9 cellular contexts compared by ENCODE assay signal in the genomic region with DNA sequence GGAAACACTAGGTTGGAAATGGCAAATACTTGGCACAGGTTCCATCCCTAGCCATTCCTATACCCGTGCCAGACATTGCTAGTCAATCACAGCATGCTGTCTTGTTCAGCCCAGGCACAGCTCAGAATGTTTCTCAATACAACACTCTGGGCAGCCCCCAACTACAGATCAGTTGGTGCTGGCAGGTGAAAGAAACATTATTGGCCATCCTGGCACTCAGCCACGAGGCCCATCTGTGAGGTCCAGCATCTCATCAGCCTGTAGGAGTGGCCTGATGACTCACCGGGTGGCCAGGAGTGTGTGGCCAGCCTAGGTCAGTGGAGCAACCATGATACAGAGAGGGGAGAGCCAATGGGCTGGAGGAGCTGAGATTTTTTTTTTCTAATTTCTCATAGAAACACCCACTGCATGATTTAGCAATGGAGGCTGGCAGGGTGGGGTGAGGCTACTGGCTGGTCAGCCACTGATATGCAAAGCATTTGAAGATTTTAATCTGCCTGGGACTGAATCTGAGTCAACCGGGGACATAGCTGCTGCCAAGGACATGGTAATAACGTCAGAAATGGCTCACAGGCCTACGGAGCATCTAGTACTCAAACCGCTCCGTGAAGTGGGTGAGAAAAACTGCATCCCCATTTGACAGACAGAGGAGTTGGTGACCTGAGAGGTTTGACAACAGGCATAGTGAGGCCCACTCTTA. TPM values are rescaled to one million over a fixed set of nuclear protein-coding genes. Genes with fewer than 3 reads are reported as not detected.
DNase-seq lines count a peak whose midpoint lies in the region; ATAC-seq, FAIRE-seq and TF ChIP-seq lines count a peak whose summit lies in the region.
"Had no signal": no experiment of that assay in that cellular context is flagged by ENCODE, and none has a peak within 500 bp of the region (broad histone marks: within the 10 kb centered on the region; RNA-seq: fewer than 3 reads in every experiment).

No MANE protein-coding gene starts in this region.

- no peak for FAIRE-seq in pancreas (lab: Jason Lieb, UNC)

- TF ChIP-seq POLR2A in testis (IDR thresholded peaks at IDR 0.05), result no peak

- intact Hi-C loops in pancreas (cut with DNase I) (no loop called here), testis (cut with DNase I; ENCODE audit: low total_unique reads) (no loop called here)

- no peak overlapping the region for H3K27ac ChIP-seq in epithelial cell of prostate
- H3K27ac ChIP-seq in pancreas, result peak overlapping the region in 1 of 4 donors; percentile 58
- no peak overlapping the region for H3K27ac ChIP-seq in testis

- H3K4me1 ChIP-seq in pancreas, result no peaks in the 10 kb centered on the region
- no peaks in the 10 kb centered on the region for H3K4me1 ChIP-seq in testis

- 47 to 49% methylated on average over 8 of the region's 8 CpGs for WGBS in pancreas, 2 donors
- WGBS in testis, 2 donors, result 66 to 77% methylated on average over 8 of the region's 8 CpGs

- TF ChIP-seq CTCF in pancreas (IDR thresholded peaks at IDR 0.05) (no peak), testis (IDR thresholded peaks at IDR 0.05) (no peak)

- H3K27me3 ChIP-seq in pancreas, result no peaks in the 10 kb centered on the region
- H3K27me3 ChIP-seq in testis, result no peaks in the 10 kb centered on the region

- ATAC-seq in pancreas (peak in 3 of 4 donors; percentile 68 to 76 (median 74)), HG03571 (IDR thresholded peaks at IDR 0.05; ENCODE audit: unreplicated experiment) (no peak), HG03565 (IDR thresholded peaks at IDR 0.05; ENCODE audit: unreplicated experiment) (no peak)

- DNase-seq in G401 (ENCODE audit: low spot score) (peak; percentile 87), RKO (ENCODE audit: low spot score) (peak; percentile 48), epithelial cell of prostate (ENCODE audit: low read depth, low spot score) (peak; percentile 12), pancreas (no peak), 8988T (no peak), testis (no peak)
- DNase-seq: stimulated activated naive CD4-positive, alpha-beta T cell had no signal

- H3K36me3 ChIP-seq in pancreas (no peaks in the 10 kb centered on the region), testis (ENCODE audit: low read depth, missing control alignments) (no peaks in the 10 kb centered on the region)

- in situ Hi-C loops in G401 (cut with HindIII; ENCODE audit: low sequenced_read_pairs), result no loop called here

- H3K4me3 ChIP-seq in pancreas (no peak overlapping the region), testis (no peak overlapping the region)

- H3K9me3 ChIP-seq in pancreas (no peaks in the 10 kb centered on the region), testis (no peaks in the 10 kb centered on the region)

RNA-seq across cellular contexts. Expression of a gene that starts 5.4 kb away (rescaled TPM):
- not detected in 2 replicates for total RNA-seq in G401 (2014; rRNA removed; shearing (Covaris generic))
- total RNA-seq in pancreas (under 1 TPM; 0.05 to 0.47 (median 0.10) TPM), testis (10 to 100 TPM; 23.6 to 28.6 TPM)
- polyA plus RNA-seq in pancreas (under 1 TPM; 0.15 to 0.23 TPM), testis (ENCODE audit: insufficient read depth, low read depth, low replicate concordance) (40.3 TPM)

Comparison
In these comparisons a context has a peak if more than half of its experiments do, and no peak if none do; other contexts are left out.
1. DNase-seq: peak in G401 (single experiment), RKO (single experiment) and epithelial cell of prostate (single experiment); none in pancreas (0 of 6), 8988T (single experiment) and testis (single experiment).
2. ATAC-seq: peak in pancreas (3 of 4); none in HG03571 (single experiment) and HG03565 (single experiment).
3. RNA of a gene that starts 5.4 kb away (total RNA-seq): 23.6 to 28.6 TPM in testis; 0.05 to 0.47 TPM in pancreas and not detected in G401; every median in the first group is over 10 times any median in the second.